Comparison of ENCODE assay signal across 8 cellular contexts in genomic region chr19:40467007-40467565, GRCh38. TPM values are rescaled to one million over a fixed set of nuclear protein-coding genes. Genes with fewer than 3 reads are reported as not detected.
DNase-seq lines count a peak whose midpoint lies in the region; ATAC-seq and TF ChIP-seq lines count a peak whose summit lies in the region.

No MANE protein-coding gene starts in this region.

- intact Hi-C loops in CD4-positive, alpha-beta memory T cell (cut with micrococcal nuclease) = loop anchor here (2.0 to 5.0 kb wide), 2 partner anchors 62 to 65 kb away; no protein-coding TSS in a partner anchor
- intact Hi-C loops in prostate gland (cut with DNase I) = loop anchor here (5.0 to 10.0 kb wide), 4 partner anchors 58 to 168 kb away; partner anchors contain the start of genes LTBP4 and SHKBP1

- H3K27me3 ChIP-seq in CD4-positive, alpha-beta memory T cell (ENCODE audit: insufficient read depth, low read length) = no peaks in the 10 kb centered on the region
- no peaks in the 10 kb centered on the region for H3K27me3 ChIP-seq in prostate gland (replicated peaks; ENCODE audit: insufficient read depth)

- no peak for TF ChIP-seq CTCF in fibroblast of the aortic adventitia (IDR thresholded peaks at IDR 0.05; ENCODE audit: insufficient read depth, low read length)
- no peak for TF ChIP-seq CTCF in prostate gland (IDR thresholded peaks at IDR 0.05)
- TF ChIP-seq CTCF in HFFc6 (IDR thresholded peaks at IDR 0.05) = no peak

- POLR2A ChIA-PET in CD4-positive, alpha-beta memory T cell (lab: Charles Lee; ENCODE audit: partially characterized antibody) = interaction anchor here (0.7 to 4.6 kb wide), 6 partner anchors 23 to 331 kb away, joined by 3 to 51 read pairs (median 14); partner anchors contain the start of genes C19orf47, LTBP4, PLD3 and SERTAD3

- peaks cover 4 to 6% of the 10 kb centered on the region in 2 donors for H3K36me3 Mint-ChIP-seq in CD4-positive, alpha-beta memory T cell
- peaks cover 5% of the 10 kb centered on the region for H3K36me3 Mint-ChIP-seq in T-helper 17 cell (ENCODE audit: low read depth)
- H3K36me3 Mint-ChIP-seq in HFFc6 (ENCODE audit: low read depth) = peaks cover 5% of the 10 kb centered on the region; the same call in 1 of the 2 replicates

- CTCF ChIA-PET in CD4-positive, alpha-beta memory T cell (lab: Charles Lee; ENCODE audit: partially characterized antibody) = interaction anchor here (1.5 to 4.4 kb wide), 4 partner anchors 34 to 168 kb away, joined by 3 to 66 read pairs (median 28); no protein-coding TSS in a partner anchor

- peak overlapping the region in 1 of 2 donors; percentile 72 for H3K4me3 ChIP-seq in CD4-positive, alpha-beta memory T cell (ENCODE audit: low read length in 2 of 2)
- H3K4me3 ChIP-seq in fibroblast of the aortic adventitia (ENCODE audit: low read depth, low read length) (peak overlapping the region; percentile 53), prostate gland (peak overlapping the region; percentile 29 to 69)

- no peaks in the 10 kb centered on the region for H3K9me3 ChIP-seq in CD4-positive, alpha-beta memory T cell (ENCODE audit: control insufficient read depth in 1 of 2, low read length in 2 of 2)
- H3K9me3 ChIP-seq in T-helper 17 cell (ENCODE audit: control insufficient read depth, low read length, poor library complexity, severe bottlenecking) (no peaks in the 10 kb centered on the region), prostate gland (no peaks in the 10 kb centered on the region)

- H3K9me3 Mint-ChIP-seq in CD4-positive, alpha-beta memory T cell = peaks cover 0 to 2% (median 0%) of the 10 kb centered on the region in 8 donors
- no peaks in the 10 kb centered on the region for H3K9me3 Mint-ChIP-seq in HFFc6

- in situ Hi-C loops in G401 (cut with HindIII; ENCODE audit: low sequenced_read_pairs) = no loop called here

- peaks cover 28% of the 10 kb centered on the region for H3K4me1 ChIP-seq in CD4-positive, alpha-beta memory T cell (ENCODE audit: insufficient read depth, low read length)
- H3K4me1 ChIP-seq in prostate gland (replicated peaks) = peaks cover 6% of the 10 kb centered on the region

- no peak for TF ChIP-seq POLR2A in prostate gland (IDR thresholded peaks at IDR 0.05)

- H3K4me3 Mint-ChIP-seq in CD4-positive, alpha-beta memory T cell = peak overlapping the region in 2 of 8 donors; percentile 49 to 91
- H3K4me3 Mint-ChIP-seq in T-helper 17 cell (no peak overlapping the region), HFFc6 (no peak overlapping the region)

- H3K27me3 Mint-ChIP-seq in CD4-positive, alpha-beta memory T cell = peaks cover 6 to 20% of the 10 kb centered on the region in 2 donors
- peaks cover 25% of the 10 kb centered on the region for H3K27me3 Mint-ChIP-seq in T-helper 17 cell
- peaks cover 13% of the 10 kb centered on the region for H3K27me3 Mint-ChIP-seq in HFFc6 (ENCODE audit: insufficient read depth)

- H3K27ac ChIP-seq in CD4-positive, alpha-beta memory T cell (ENCODE audit: low read depth, low read length) = peak overlapping the region; percentile 39
- H3K27ac ChIP-seq in prostate gland = peak overlapping the region in 1 of 2 donors; percentile 96

- H3K36me3 ChIP-seq in CD4-positive, alpha-beta memory T cell (ENCODE audit: insufficient read depth, low read length) = no peaks in the 10 kb centered on the region
- no peaks in the 10 kb centered on the region for H3K36me3 ChIP-seq in prostate gland

- H3K27ac Mint-ChIP-seq in CD4-positive, alpha-beta memory T cell = peak overlapping the region in 1 of 7 donors; percentile 79
- peak overlapping the region; percentile 89 for H3K27ac Mint-ChIP-seq in T-helper 17 cell
- no peak overlapping the region for H3K27ac Mint-ChIP-seq in HFFc6

- DNase-seq in CD4-positive, alpha-beta memory T cell = peak in 1 of 5 donors; percentile 51
- DNase-seq in T-helper 17 cell (no peak), fibroblast of the aortic adventitia (ENCODE audit: low read depth) (no peak), prostate gland (ENCODE audit: low spot score) (no peak), HFFc6 (no peak), G401 (ENCODE audit: low spot score) (no peak)

- peaks cover 20 to 27% (median 24%) of the 10 kb centered on the region in 4 donors for H3K4me1 Mint-ChIP-seq in CD4-positive, alpha-beta memory T cell
- H3K4me1 Mint-ChIP-seq in T-helper 17 cell (peaks cover 20% of the 10 kb centered on the region), HFFc6 (ENCODE audit: low read depth) (peaks cover 25% of the 10 kb centered on the region)

- ATAC-seq in T-helper 17 cell (no peak), GM18909 (IDR thresholded peaks at IDR 0.05; ENCODE audit: poor library complexity, unreplicated experiment) (no peak), HG02623 (IDR thresholded peaks at IDR 0.05; ENCODE audit: unreplicated experiment) (no peak)

- 3% methylated on average over 42 of the region's 74 CpGs for WGBS in prostate gland

RNA-seq across cellular contexts. Expression of gene SPTBN4, which starts 0.3 kb away (rescaled TPM):
- total RNA-seq in CD4-positive, alpha-beta memory T cell = under 1 TPM; 0.17 to 0.30 TPM
- under 1 TPM in 1 of 2 donors, not detected in 1; 0.02 TPM for polyA plus RNA-seq in CD4-positive, alpha-beta memory T cell
- under 1 TPM; 0.21 to 0.25 TPM for total RNA-seq in T-helper 17 cell
- 3.5 and 9.5 TPM in 2 replicates for total RNA-seq in fibroblast of the aortic adventitia (ENCODE audit: low replicate concordance)
- 10 to 100 TPM in 1 of 2 donors, 1 to 10 TPM in 1; 5.2 to 21.9 TPM for total RNA-seq in prostate gland
- total RNA-seq in HFFc6 (2021; fragmentation: NEBNext Ultra II Directional; extraction: Animal tissue kit (Norgen Biotek cat#: 25700)) = under 1 TPM; 0.17 to 0.96 (median 0.54) TPM
- total RNA-seq in G401 (2014; rRNA removed; shearing (Covaris generic)) = 3.8 and 4.5 TPM in 2 replicates

RNA-seq across cellular contexts. Expression of gene BLVRB, which starts 1.5 kb away (rescaled TPM):
- 10 to 100 TPM; 12.3 to 16.3 TPM for total RNA-seq in CD4-positive, alpha-beta memory T cell
- polyA plus RNA-seq in CD4-positive, alpha-beta memory T cell = 10 to 100 TPM; 25.4 to 34.6 TPM
- total RNA-seq in T-helper 17 cell (1 to 10 TPM; 7.4 to 9.9 TPM), fibroblast of the aortic adventitia (ENCODE audit: low replicate concordance) (71.5 and 77.2 TPM in 2 replicates), prostate gland (100 to 1,000 TPM; 101 to 261 TPM)
- 10 to 100 TPM; 35.3 to 55.7 (median 52.5) TPM for total RNA-seq in HFFc6 (2021; fragmentation: NEBNext Ultra II Directional; extraction: Animal tissue kit (Norgen Biotek cat#: 25700))
- 195 and 247 TPM in 2 replicates for total RNA-seq in G401 (2014; rRNA removed; shearing (Covaris generic))

RNA-seq across cellular contexts. Expression of gene SERTAD3, which starts 23.0 kb away (rescaled TPM):
- total RNA-seq in CD4-positive, alpha-beta memory T cell = 10 to 100 TPM; 17.8 to 19.4 TPM
- 10 to 100 TPM in 1 of 2 donors, 1 to 10 TPM in 1; 9.4 to 11.4 TPM for polyA plus RNA-seq in CD4-positive, alpha-beta memory T cell
- 10 to 100 TPM; 23.5 to 24.6 TPM for total RNA-seq in T-helper 17 cell
- total RNA-seq in fibroblast of the aortic adventitia (ENCODE audit: low replicate concordance) = 6.2 and 24.4 TPM in 2 replicates
- total RNA-seq in prostate gland = 10 to 100 TPM; 22.7 to 37.3 TPM
- total RNA-seq in HFFc6 (2021; fragmentation: NEBNext Ultra II Directional; extraction: Animal tissue kit (Norgen Biotek cat#: 25700)) = 10 to 100 TPM; 35.9 to 47.0 (median 41.2) TPM
- total RNA-seq in G401 (2014; rRNA removed; shearing (Covaris generic)) = 62.7 and 63.8 TPM in 2 replicates

RNA-seq across cellular contexts. Expression of gene SERTAD1, which starts 41.3 kb away (rescaled TPM):
- total RNA-seq in CD4-positive, alpha-beta memory T cell = 10 to 100 TPM; 10.6 to 11.3 TPM
- polyA plus RNA-seq in CD4-positive, alpha-beta memory T cell = 10 to 100 TPM in 1 of 2 donors, 1 to 10 TPM in 1; 5.4 to 10.7 TPM
- total RNA-seq in T-helper 17 cell (10 to 100 TPM; 18.1 to 19.4 TPM), fibroblast of the aortic adventitia (ENCODE audit: low replicate concordance) (13.8 and 18.2 TPM in 2 replicates), prostate gland (10 to 100 TPM; 15.9 to 19.5 TPM)
- 10 to 100 TPM; 18.5 to 25.4 (median 21.2) TPM for total RNA-seq in HFFc6 (2021; fragmentation: NEBNext Ultra II Directional; extraction: Animal tissue kit (Norgen Biotek cat#: 25700))
- total RNA-seq in G401 (2014; rRNA removed; shearing (Covaris generic)) = 24.4 and 42.0 TPM in 2 replicates

RNA-seq across cellular contexts. Expression of gene PRX, which starts 53.9 kb away (rescaled TPM):
- 1 to 10 TPM; 3.3 to 3.4 TPM for total RNA-seq in CD4-positive, alpha-beta memory T cell
- polyA plus RNA-seq in CD4-positive, alpha-beta memory T cell = under 1 TPM in 1 of 2 donors, not detected in 1; 0.23 TPM
- total RNA-seq in T-helper 17 cell (1 to 10 TPM; 1.5 to 1.7 TPM), fibroblast of the aortic adventitia (ENCODE audit: low replicate concordance) (2.0 and 10.2 TPM in 2 replicates), prostate gland (10 to 100 TPM in 1 of 2 donors, 1 to 10 TPM in 1; 4.1 to 10.7 TPM)
- total RNA-seq in HFFc6 (2021; fragmentation: NEBNext Ultra II Directional; extraction: Animal tissue kit (Norgen Biotek cat#: 25700)) = 1 to 10 TPM in 2 of 6 experiments, under 1 TPM in 4; 0.86 to 1.5 (median 0.94) TPM
- 5.6 and 5.9 TPM in 2 replicates for total RNA-seq in G401 (2014; rRNA removed; shearing (Covaris generic))
